9 cellular contexts compared by ENCODE assay signal in genomic region chr20:1299522-1299921, GRCh38. TPM values are rescaled to one million over a fixed set of nuclear protein-coding genes. Genes with fewer than 3 reads are reported as not detected.
DNase-seq lines count a peak whose midpoint lies in the region; ATAC-seq, FAIRE-seq and TF ChIP-seq lines count a peak whose summit lies in the region.
"Had no signal": no experiment of that assay in that cellular context is flagged by ENCODE, and none has a peak within 500 bp of the region (broad histone marks: within the 10 kb centered on the region; RNA-seq: fewer than 3 reads in every experiment).

No MANE protein-coding gene starts in this region.

- no peak overlapping the region for H3K9ac ChIP-seq in mesendoderm (ENCODE audit: low read length)

- CTCF ChIA-PET in Caco-2 (lab: Charles Lee), result no interaction called here

- peaks cover 8% of the 10 kb centered on the region for H3K27me3 Mint-ChIP-seq in Caco-2 (ENCODE audit: insufficient read depth, unreplicated experiment)

- H3K4ac ChIP-seq in mesendoderm (ENCODE audit: low read depth, low read length), result no peak overlapping the region

- H3K4me3 ChIP-seq in Caco-2 (ENCODE audit: low read depth, low read length) (no peak overlapping the region), mesendoderm (ENCODE audit: low read length) (no peak overlapping the region)
- H3K4me3 ChIP-seq: tibial artery had no signal

- no TSS peak for BruUV-seq in Caco-2 (replicated peaks; lab: Mats Ljungman, UMichigan)

- H2BK120ac ChIP-seq in mesendoderm (ENCODE audit: low read depth, low read length), result no peak overlapping the region

- H3K27me3 ChIP-seq in Caco-2 (replicated peaks; ENCODE audit: control insufficient read depth, insufficient read depth, low read length) (no peaks in the 10 kb centered on the region), mesendoderm (ENCODE audit: insufficient read depth, low read length, poor library complexity) (no peaks in the 10 kb centered on the region)
- H3K27me3 ChIP-seq: tibial artery had no signal

- WGBS in mesendoderm (ENCODE audit: extremely low coverage, insufficient coverage, low lambda C conversion rate), result no CpG with 5 or more reads among the region's 9 CpGs

- no peak overlapping the region for H3K27ac ChIP-seq in mesendoderm (ENCODE audit: low read depth, low read length)
- H3K27ac ChIP-seq: tibial artery had no signal

- no peak overlapping the region for H2BK5ac ChIP-seq in mesendoderm (ENCODE audit: low read length)

- no peaks in the 10 kb centered on the region for H3K79me2 ChIP-seq in mesendoderm (ENCODE audit: control insufficient read depth, insufficient read depth, low read length)

- POLR2A ChIA-PET in Caco-2 (lab: Charles Lee), result no interaction called here

- H3K9me3 ChIP-seq in Caco-2, result no peaks in the 10 kb centered on the region
- H3K9me3 ChIP-seq: tibial artery had no signal

- no peak overlapping the region for H3K18ac ChIP-seq in mesendoderm (ENCODE audit: low read length)

- intact Hi-C loops in Caco-2 (cut with micrococcal nuclease; ENCODE audit: unreplicated experiment), result no loop called here

- H3K4me3 Mint-ChIP-seq in Caco-2 (ENCODE audit: unreplicated experiment), result no peak overlapping the region

- no peak overlapping the region for H3K27ac Mint-ChIP-seq in Caco-2 (ENCODE audit: unreplicated experiment)

- no peaks in the 10 kb centered on the region for H3K79me1 ChIP-seq in mesendoderm (ENCODE audit: low read length)

- no peak overlapping the region for H2AK5ac ChIP-seq in mesendoderm (ENCODE audit: low read length)

- peak; percentile 23 to 42 for TF ChIP-seq CTCF in Caco-2 (IDR thresholded peaks at IDR 0.05; ENCODE audit: insufficient read depth in 1 of 2, low read depth in 1 of 2, low read length in 1 of 2, severe bottlenecking in 1 of 2, unreplicated experiment in 1 of 2)

- H3K36me3 ChIP-seq in Caco-2 (ENCODE audit: control insufficient read depth, insufficient read depth, low read length) (no peaks in the 10 kb centered on the region), mesendoderm (ENCODE audit: control insufficient read depth, insufficient read depth, low read length) (no peaks in the 10 kb centered on the region)

- ATAC-seq in HG03342 (IDR thresholded peaks at IDR 0.05; ENCODE audit: unreplicated experiment) (no peak), GM18502 (IDR thresholded peaks at IDR 0.05; ENCODE audit: poor library complexity, unreplicated experiment) (no peak)

- H3K56ac ChIP-seq in mesendoderm (ENCODE audit: low read length), result no peak overlapping the region

- H3K23ac ChIP-seq in mesendoderm (ENCODE audit: low read length), result no peak overlapping the region

- peak; percentile 63 for FAIRE-seq in HTR-8/SVneo (lab: Jason Lieb, UNC)

- no peaks in the 10 kb centered on the region for H3K36me3 Mint-ChIP-seq in Caco-2 (ENCODE audit: insufficient read depth, unreplicated experiment)

- DNase-seq in Caco-2, result peak; percentile 56 to 64
- DNase-seq in HTR-8/SVneo (ENCODE audit: insufficient read length, low spot score), result peak; percentile 41
- peak; percentile 66 to 67 for DNase-seq in activated T-cell treated with anti-CD3 and anti-CD28 coated beads, Interleukin-2, amount 50 U/mL, for 48 hours
- peak; percentile 49 for DNase-seq in mesendoderm
- no peak for DNase-seq in medulla oblongata (ENCODE audit: extremely low spot score)
- no peak for DNase-seq in NCI-H2081 (lab: John Stamatoyannopoulos, UW)

- H2BK15ac ChIP-seq in mesendoderm (replicated peaks; ENCODE audit: low read depth), result no peak overlapping the region

- H3K9me3 Mint-ChIP-seq in Caco-2 (ENCODE audit: unreplicated experiment), result no peaks in the 10 kb centered on the region

- no peak overlapping the region for H4K5ac ChIP-seq in mesendoderm (ENCODE audit: low read length)

- no peak overlapping the region for H4K8ac ChIP-seq in mesendoderm (ENCODE audit: low read depth, low read length)

- H3K4me1 ChIP-seq in Caco-2, result no peaks in the 10 kb centered on the region
- no peaks in the 10 kb centered on the region for H3K4me1 ChIP-seq in mesendoderm (ENCODE audit: control insufficient read depth, low read depth, low read length)
- H3K4me1 ChIP-seq: tibial artery had no signal

- H3K4me1 Mint-ChIP-seq in Caco-2 (ENCODE audit: low read depth, unreplicated experiment), result no peaks in the 10 kb centered on the region

- H3K4me2 ChIP-seq in mesendoderm (ENCODE audit: low read length), result no peak overlapping the region

RNA-seq across cellular contexts. Expression of gene SDCBP2, which starts 29.4 kb away (rescaled TPM):
- 1.4 and 2.0 TPM in 2 replicates for total RNA-seq in Caco-2 (2022)
- 1.2 TPM for polyA plus RNA-seq in mesendoderm (2013, experiment 1 of 2)
- 1.1 TPM for polyA plus RNA-seq in mesendoderm (2013, experiment 2 of 2)

RNA-seq across cellular contexts. Expression of gene SNPH, which starts 33.4 kb away (rescaled TPM):
- total RNA-seq in Caco-2 (2022), result 0.28 and 0.36 TPM in 2 replicates
- polyA plus RNA-seq in mesendoderm (2013, experiment 1 of 2), result 0.51 TPM
- 0.60 TPM for polyA plus RNA-seq in mesendoderm (2013, experiment 2 of 2)

Comparison
In these comparisons a context has a peak if more than half of its experiments do, and no peak if none do; other contexts are left out.
1. DNase-seq: peak in Caco-2 (2 of 2), HTR-8/SVneo (single experiment), activated T-cell treated with anti-CD3 and anti-CD28 coated beads, Interleukin-2, amount 50 U/mL, for 48 hours (2 of 2) and mesendoderm (single experiment); none in medulla oblongata (single experiment) and NCI-H2081 (0 of 2).